14 cellular contexts compared by ENCODE assay signal in the genomic region with DNA sequence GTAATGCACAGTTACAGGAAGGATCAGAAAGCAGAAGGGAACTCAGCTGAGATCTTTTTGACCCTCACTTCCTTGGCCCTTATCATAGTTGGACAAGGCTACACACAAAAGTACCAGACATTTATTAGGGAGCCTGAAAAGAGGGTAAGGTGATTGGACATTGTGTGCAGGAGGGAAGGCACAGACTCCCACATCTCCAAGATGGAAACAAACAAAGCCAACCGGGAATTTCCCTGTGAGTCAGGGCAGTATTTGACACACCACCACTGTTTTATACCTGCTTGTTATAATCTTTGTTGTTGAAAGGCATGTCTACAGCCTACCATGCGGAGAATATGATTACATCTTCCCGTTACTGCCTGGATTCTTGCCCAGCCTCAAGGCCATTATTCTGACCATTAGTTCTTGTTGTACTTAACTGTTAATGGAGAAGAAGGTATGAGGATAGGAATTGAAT. TPM values are rescaled to one million over a fixed set of nuclear protein-coding genes. Genes with fewer than 3 reads are reported as not detected.
DNase-seq lines count a peak whose midpoint lies in the region; ATAC-seq and TF ChIP-seq lines count a peak whose summit lies in the region.
"Had no signal": no experiment of that assay in that cellular context is flagged by ENCODE, and none has a peak within 500 bp of the region (broad histone marks: within the 10 kb centered on the region; RNA-seq: fewer than 3 reads in every experiment).

No MANE protein-coding gene starts in this region.

- no peaks in the 10 kb centered on the region for H3K9me3 Mint-ChIP-seq in neural progenitor cell
- no peaks in the 10 kb centered on the region for H3K9me3 Mint-ChIP-seq in effector memory CD8-positive, alpha-beta T cell
- H3K9me3 Mint-ChIP-seq: activated T-cell treated with anti-CD3 and anti-CD28 coated beads, Interleukin-2, amount 50 U/mL, for 24 hours; natural killer cell had no signal

- peaks cover 25% of the 10 kb centered on the region for H3K79me2 ChIP-seq in neural progenitor cell (ENCODE audit: low read depth)

- DNase-seq in Daoy (ENCODE audit: low read depth) (peak; percentile 82), OCI-M1 (lab: John Stamatoyannopoulos, UW) (peak; percentile 77), dermis blood vessel endothelial cell (peak; percentile 87), neural progenitor cell (ENCODE audit: low spot score) (no peak), HuH-7 (ENCODE audit: low spot score) (no peak), activated gamma-delta T cell (lab: John Stamatoyannopoulos, UW) (no peak), NCI-H1417 treated with DMSO at 0.1 percent for 48 hours (lab: John Stamatoyannopoulos, UW) (no peak)
- DNase-seq in effector memory CD8-positive, alpha-beta T cell, result no peak
- DNase-seq: activated T-cell treated with anti-CD3 and anti-CD28 coated beads, Interleukin-2, amount 50 U/mL, for 24 hours; natural killer cell; NCI-H526 treated with DMSO at 0.1 percent for 48 hours; T-helper 2 cell; tibial artery had no signal

- no peak overlapping the region for H3K4me3 ChIP-seq in neural progenitor cell
- H3K4me3 ChIP-seq: heart left ventricle, tibial artery had no signal

- peaks cover 28% of the 10 kb centered on the region for H3K4me1 ChIP-seq in neural progenitor cell

- H3K36me3 Mint-ChIP-seq in neural progenitor cell, result peaks cover 2% of the 10 kb centered on the region
- peaks cover 19% of the 10 kb centered on the region for H3K36me3 Mint-ChIP-seq in effector memory CD8-positive, alpha-beta T cell (ENCODE audit: insufficient read depth)
- H3K36me3 Mint-ChIP-seq: natural killer cell had no signal

- ATAC-seq in effector memory CD8-positive, alpha-beta T cell (replicated peaks), result no peak
- ATAC-seq: natural killer cell had no signal

- no peaks in the 10 kb centered on the region for H3K36me3 ChIP-seq in neural progenitor cell
- H3K36me3 ChIP-seq: heart left ventricle, tibial artery had no signal

- no peaks in the 10 kb centered on the region for H3K27me3 ChIP-seq in neural progenitor cell
- H3K27me3 ChIP-seq: heart left ventricle, tibial artery had no signal

- TF ChIP-seq CTCF in neural progenitor cell (IDR thresholded peaks at IDR 0.05), result no peak

- peaks cover 16% of the 10 kb centered on the region for H4K20me1 ChIP-seq in neural progenitor cell (ENCODE audit: low read depth)

- no peak overlapping the region for H3K27ac Mint-ChIP-seq in neural progenitor cell
- H3K27ac Mint-ChIP-seq in effector memory CD8-positive, alpha-beta T cell, result no peak overlapping the region
- H3K27ac Mint-ChIP-seq: activated T-cell treated with anti-CD3 and anti-CD28 coated beads, Interleukin-2, amount 50 U/mL, for 24 hours; natural killer cell had no signal

- peaks cover 32% of the 10 kb centered on the region for H3K4me1 Mint-ChIP-seq in neural progenitor cell
- peaks cover 16 to 23% of the 10 kb centered on the region in 2 donors for H3K4me1 Mint-ChIP-seq in effector memory CD8-positive, alpha-beta T cell (ENCODE audit: low read depth in 2 of 2)

- H3K27me3 Mint-ChIP-seq in neural progenitor cell (ENCODE audit: insufficient read depth, low read depth), result no peaks in the 10 kb centered on the region
- no peaks in the 10 kb centered on the region for H3K27me3 Mint-ChIP-seq in effector memory CD8-positive, alpha-beta T cell
- H3K27me3 Mint-ChIP-seq: activated T-cell treated with anti-CD3 and anti-CD28 coated beads, Interleukin-2, amount 50 U/mL, for 24 hours had no signal

- no peak overlapping the region for H3K4me3 Mint-ChIP-seq in neural progenitor cell
- no peak overlapping the region for H3K4me3 Mint-ChIP-seq in effector memory CD8-positive, alpha-beta T cell
- H3K4me3 Mint-ChIP-seq: activated T-cell treated with anti-CD3 and anti-CD28 coated beads, Interleukin-2, amount 50 U/mL, for 24 hours; natural killer cell had no signal

- no peaks in the 10 kb centered on the region for H3K9me3 ChIP-seq in neural progenitor cell (ENCODE audit: low read depth)
- H3K9me3 ChIP-seq: heart left ventricle, tibial artery had no signal

- no peak overlapping the region for H3K9ac ChIP-seq in neural progenitor cell

- peaks cover 23% of the 10 kb centered on the region for H3F3A ChIP-seq in neural progenitor cell (ENCODE audit: low read depth)

- H2AFZ ChIP-seq in neural progenitor cell (replicated peaks), result no peak overlapping the region

- H3K4me2 ChIP-seq in neural progenitor cell, result peak overlapping the region; percentile 9

- no peak overlapping the region for H3K27ac ChIP-seq in neural progenitor cell
- H3K27ac ChIP-seq: tibial artery had no signal

RNA-seq across cellular contexts. Expression of a gene that starts 3.0 kb away (rescaled TPM):
- 147 and 192 TPM in 2 replicates for total RNA-seq in Daoy (2014; rRNA removed; shearing (Covaris generic))
- total RNA-seq in dermis blood vessel endothelial cell, result 379 and 441 TPM in 2 replicates
- total RNA-seq in neural progenitor cell (ENCODE audit: low replicate concordance), result 593 and 933 TPM in 2 replicates

RNA-seq across cellular contexts. Expression of a gene that starts 25.5 kb away (rescaled TPM):
- 11.4 and 14.0 TPM in 2 replicates for total RNA-seq in Daoy (2014; rRNA removed; shearing (Covaris generic))
- total RNA-seq in dermis blood vessel endothelial cell, result 2.9 and 7.6 TPM in 2 replicates
- 30.0 and 68.2 TPM in 2 replicates for total RNA-seq in neural progenitor cell (ENCODE audit: low replicate concordance)

RNA-seq across cellular contexts. Expression of a gene that starts 26.0 kb away (rescaled TPM):
- 78.3 and 106 TPM in 2 replicates for total RNA-seq in Daoy (2014; rRNA removed; shearing (Covaris generic))
- total RNA-seq in dermis blood vessel endothelial cell (16.2 and 60.2 TPM in 2 replicates), neural progenitor cell (ENCODE audit: low replicate concordance) (144 and 225 TPM in 2 replicates)

Comparison
In these comparisons a context has a peak if more than half of its experiments do, and no peak if none do; other contexts are left out.
1. DNase-seq: peak in Daoy (single experiment), OCI-M1 (single experiment) and dermis blood vessel endothelial cell (single experiment); none in neural progenitor cell (single experiment), HuH-7 (single experiment), activated gamma-delta T cell (single experiment), effector memory CD8-positive, alpha-beta T cell (0 of 3) and NCI-H1417 treated with DMSO at 0.1 percent for 48 hours (single experiment).